Comparison of ENCODE assay signal across 12 cellular contexts in the genomic region with DNA sequence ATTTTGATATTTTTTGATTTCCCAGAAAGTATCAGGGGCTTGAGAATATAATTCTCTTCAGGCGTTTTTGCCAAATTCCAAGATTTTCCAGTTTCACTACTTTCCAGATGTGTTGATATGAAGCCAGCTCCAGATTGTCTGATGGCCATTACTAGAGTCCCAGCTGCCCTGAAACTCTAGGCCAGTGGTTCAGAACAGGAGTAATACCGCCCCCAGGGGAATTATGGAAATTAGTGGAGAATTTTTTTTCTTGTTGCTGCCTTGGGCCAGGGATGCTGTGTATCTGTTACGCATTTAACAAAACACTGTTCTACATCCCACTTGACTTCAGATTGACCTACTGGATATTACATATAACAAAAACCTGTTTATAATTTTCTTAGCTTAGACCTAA.
DNase-seq lines count a peak whose midpoint lies in the region; ATAC-seq and TF ChIP-seq lines count a peak whose summit lies in the region.
"Had no signal": no experiment of that assay in that cellular context is flagged by ENCODE, and none has a peak within 500 bp of the region (broad histone marks: within the 10 kb centered on the region; RNA-seq: fewer than 3 reads in every experiment).

No MANE protein-coding gene starts in this region.

- no peaks in the 10 kb centered on the region for H4K20me1 ChIP-seq in GM23248 (ENCODE audit: insufficient read depth)
- H4K20me1 ChIP-seq in SK-N-SH (ENCODE audit: insufficient read depth) = no peaks in the 10 kb centered on the region

- H3K36me3 ChIP-seq in ACC112 (ENCODE audit: insufficient read depth, low read length) = no peaks in the 10 kb centered on the region
- H3K36me3 ChIP-seq in GM23248 (ENCODE audit: low read depth) = no peaks in the 10 kb centered on the region
- H3K36me3 ChIP-seq in SK-N-SH (replicated peaks in 1 of 2; ENCODE audit: control insufficient read depth in 1 of 2, insufficient read depth in 2 of 2, low read length in 1 of 2) = no peaks in the 10 kb centered on the region

- no peaks in the 10 kb centered on the region for H3K79me2 ChIP-seq in ACC112 (ENCODE audit: control insufficient read depth, insufficient read depth, low read length, unreplicated experiment)
- H3K79me2 ChIP-seq in GM23248 (ENCODE audit: insufficient read depth) = no peaks in the 10 kb centered on the region
- H3K79me2 ChIP-seq in SK-N-SH (ENCODE audit: insufficient read depth) = no peaks in the 10 kb centered on the region

- H3K9me2 ChIP-seq in GM23248 (ENCODE audit: insufficient read depth) (no peaks in the 10 kb centered on the region), SK-N-SH (no peaks in the 10 kb centered on the region)

- no peaks in the 10 kb centered on the region for H3K4me1 ChIP-seq in ACC112 (ENCODE audit: control insufficient read depth, insufficient read depth, low read length, unreplicated experiment)
- no peaks in the 10 kb centered on the region for H3K4me1 ChIP-seq in GM23248 (ENCODE audit: insufficient read depth)
- peaks cover 0 to 4% of the 10 kb centered on the region in 2 experiments; a peak in 1 of 4 replicates for H3K4me1 ChIP-seq in SK-N-SH (ENCODE audit: control insufficient read depth in 1 of 2, insufficient read depth in 2 of 2, low read depth in 1 of 2, low read length in 1 of 2)

- H3K9me3 ChIP-seq in GM23248 (ENCODE audit: low read depth) = no peaks in the 10 kb centered on the region
- no peaks in the 10 kb centered on the region for H3K9me3 ChIP-seq in SK-N-SH

- H3K4me3 ChIP-seq in ACC112 (ENCODE audit: low read depth, low read length) (no peak overlapping the region), GM23248 (no peak overlapping the region), SK-N-SH (ENCODE audit: low read depth in 2 of 2, low read length in 1 of 2) (no peak overlapping the region)

- H3F3A ChIP-seq in GM23248 (ENCODE audit: insufficient read depth) = no peaks in the 10 kb centered on the region
- H3F3A ChIP-seq in SK-N-SH (replicated peaks; ENCODE audit: insufficient read depth) = no peaks in the 10 kb centered on the region

- H3K9ac ChIP-seq in GM23248 (no peak overlapping the region), SK-N-SH (no peak overlapping the region)
- H3K9ac ChIP-seq: KMS-11 had no signal

- no peak for TF ChIP-seq RAD21 in SK-N-SH (IDR thresholded peaks at IDR 0.05; ENCODE audit: low read length)

- H3K4me2 ChIP-seq in GM23248 (ENCODE audit: unreplicated experiment) (no peak overlapping the region), SK-N-SH (peak overlapping the region; percentile 60; the same call in 1 of the 2 replicates)
- H3K4me2 ChIP-seq: KMS-11 had no signal

- 19 to 23% methylated on average over 3 of the region's 3 CpGs for WGBS in GM23248 (ENCODE audit: low coverage in 1 of 2, low lambda C conversion rate in 2 of 2, missing lambda C conversion rate in 2 of 2), 2 experiments
- 10% methylated on average over 3 of the region's 3 CpGs for WGBS in SK-N-SH (ENCODE audit: low lambda C conversion rate)

- TF ChIP-seq CTCF in SK-N-SH (IDR thresholded peaks at IDR 0.05) = no peak; the same call in 1 of the 2 replicates

- peaks cover 38% of the 10 kb centered on the region for H3K27me3 ChIP-seq in ACC112 (ENCODE audit: insufficient read depth, low read length)
- peaks cover 3% of the 10 kb centered on the region; the same call in 1 of the 2 replicates for H3K27me3 ChIP-seq in GM23248 (replicated peaks; ENCODE audit: insufficient read depth)
- no peaks in the 10 kb centered on the region for H3K27me3 ChIP-seq in SK-N-SH (ENCODE audit: insufficient read depth)

- H3K27ac ChIP-seq in ACC112 (ENCODE audit: low read depth, low read length) (no peak overlapping the region), GM23248 (no peak overlapping the region), SK-N-SH (ENCODE audit: low read depth in 2 of 2, low read length in 1 of 2) (no peak overlapping the region)
- H3K27ac ChIP-seq: KMS-11 had no signal

- in situ Hi-C loops in GM23248 (cut with MboI) = no loop called here

- peak; percentile 44 for DNase-seq in GM23248
- DNase-seq in SK-N-SH = peak; percentile 11
- DNase-seq in left cardiac atrium = no peak
- DNase-seq in T-helper 2 cell = no peak
- no peak for DNase-seq in activated CD4-positive, alpha-beta T cell treated with anti-CD3 and anti-CD28 coated beads, Interleukin-2, amount 50 U/mL, for 48 hours
- no peak for DNase-seq in kidney glomerular epithelial cell (lab: John Stamatoyannopoulos, UW)
- DNase-seq: activated CD4-positive, alpha-beta T cell treated with anti-CD3 and anti-CD28 coated beads for 1 hour; SIG-M5; stimulated activated naive CD4-positive, alpha-beta T cell had no signal

- no peak for TF ChIP-seq EP300 in SK-N-SH (IDR thresholded peaks at IDR 0.05; ENCODE audit: borderline replicate concordance in 1 of 2, low read depth in 1 of 2, low read length in 1 of 2)

- intact Hi-C loops in left cardiac atrium (cut with DNase I) = loop anchor here in 1 of 2 donors (2.0 to 5.0 kb wide), 2 partner anchors 90 to 838 kb away; no protein-coding TSS in a partner anchor

- ATAC-seq in left cardiac atrium (peak; percentile 17 to 24), GM19397 (IDR thresholded peaks at IDR 0.05; ENCODE audit: unreplicated experiment) (no peak)

- CTCF ChIA-PET in SK-N-SH (lab: Yijun Ruan, JAX) = interaction anchor here (0.6 to 6.3 kb wide), 38 partner anchors 11 to 1170 kb away, joined by 3 to 72 read pairs (median 4); no protein-coding TSS in a partner anchor

- peak overlapping the region; percentile 4 for H2AFZ ChIP-seq in ACC112 (ENCODE audit: low read length, unreplicated experiment)
- H2AFZ ChIP-seq in GM23248 = peak overlapping the region; percentile 51
- no peak overlapping the region for H2AFZ ChIP-seq in SK-N-SH (ENCODE audit: low read depth)

- POLR2A ChIA-PET in SK-N-SH (lab: Yijun Ruan, JAX) = no interaction called here

TF ChIP-seq in SK-N-SH, 30 proteins besides CTCF, POLR2A, EP300 and RAD21:
- TF ChIP-seq SIN3A (IDR thresholded peaks at IDR 0.05; ENCODE audit: borderline replicate concordance, low read depth, low read length) (no peak), NRF1 (IDR thresholded peaks at IDR 0.05; ENCODE audit: low read depth, low read length) (no peak), EZH2phosphoT487 (IDR thresholded peaks at IDR 0.05; ENCODE audit: borderline replicate concordance, low read depth) (no peak), TCF12 (IDR thresholded peaks at IDR 0.05) (no peak), ELF1 (IDR thresholded peaks at IDR 0.05) (no peak), FOXJ3 (CRISPR knock-in tag; IDR thresholded peaks at IDR 0.05) (no peak)
- TF ChIP-seq, protein P1, sequence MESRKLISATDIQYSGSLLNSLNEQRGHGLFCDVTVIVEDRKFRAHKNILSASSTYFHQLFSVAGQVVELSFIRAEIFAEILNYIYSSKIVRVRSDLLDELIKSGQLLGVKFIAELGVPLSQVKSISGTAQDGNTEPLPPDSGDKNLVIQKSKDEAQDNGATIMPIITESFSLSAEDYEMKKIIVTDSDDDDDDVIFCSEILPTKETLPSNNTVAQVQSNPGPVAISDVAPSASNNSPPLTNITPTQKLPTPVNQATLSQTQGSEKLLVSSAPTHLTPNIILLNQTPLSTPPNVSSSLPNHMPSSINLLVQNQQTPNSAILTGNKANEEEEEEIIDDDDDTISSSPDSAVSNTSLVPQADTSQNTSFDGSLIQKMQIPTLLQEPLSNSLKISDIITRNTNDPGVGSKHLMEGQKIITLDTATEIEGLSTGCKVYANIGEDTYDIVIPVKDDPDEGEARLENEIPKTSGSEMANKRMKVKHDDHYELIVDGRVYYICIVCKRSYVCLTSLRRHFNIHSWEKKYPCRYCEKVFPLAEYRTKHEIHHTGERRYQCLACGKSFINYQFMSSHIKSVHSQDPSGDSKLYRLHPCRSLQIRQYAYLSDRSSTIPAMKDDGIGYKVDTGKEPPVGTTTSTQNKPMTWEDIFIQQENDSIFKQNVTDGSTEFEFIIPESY (IDR thresholded peaks at IDR 0.05; ENCODE audit: borderline replicate concordance, low read depth) = no peak

Comparison
In these comparisons a context has a peak if more than half of its experiments do, and no peak if none do; other contexts are left out.
1. DNase-seq: peak in GM23248 (single experiment) and SK-N-SH (single experiment); none in left cardiac atrium (single experiment), T-helper 2 cell (0 of 5), activated CD4-positive, alpha-beta T cell treated with anti-CD3 and anti-CD28 coated beads, Interleukin-2, amount 50 U/mL, for 48 hours (0 of 2) and kidney glomerular epithelial cell (single experiment).